In genomic region chr7:74294191-74294998, GRCh38 we compare ENCODE assay signal across 11 cellular contexts. TPM values are rescaled to one million over a fixed set of nuclear protein-coding genes. Genes with fewer than 3 reads are reported as not detected.
DNase-seq lines count a peak whose midpoint lies in the region; ATAC-seq and TF ChIP-seq lines count a peak whose summit lies in the region.
"Had no signal": no experiment of that assay in that cellular context is flagged by ENCODE, and none has a peak within 500 bp of the region (broad histone marks: within the 10 kb centered on the region; RNA-seq: fewer than 3 reads in every experiment).

No MANE protein-coding gene starts in this region.

- H3K4me3 ChIP-seq in dorsolateral prefrontal cortex (peak overlapping the region in 13 of 59 donors; percentile 1 to 34 (median 15)), right lobe of liver (no peak overlapping the region)
- H3K4me3 ChIP-seq: testis had no signal

- H3K4me3 Mint-ChIP-seq in type B pancreatic cell: peak overlapping the region; percentile 71

- H3K36me3 ChIP-seq in right lobe of liver: no peaks in the 10 kb centered on the region

- no peak for TF ChIP-seq CTCF in dorsolateral prefrontal cortex (IDR thresholded peaks at IDR 0.05 in 54 of 56, conservative IDR thresholded peaks at IDR 0.05 in 2 of 56; ENCODE audit: low read depth in 1 of 56, partially characterized antibody in 56 of 56)
- TF ChIP-seq CTCF in right lobe of liver (IDR thresholded peaks at IDR 0.05): no peak
- TF ChIP-seq CTCF in type B pancreatic cell (conservative IDR thresholded peaks at IDR 0.05): no peak

- H3K27me3 ChIP-seq in dorsolateral prefrontal cortex (no peaks in the 10 kb centered on the region), right lobe of liver (no peaks in the 10 kb centered on the region)
- H3K27me3 ChIP-seq: testis had no signal

- WGBS in right lobe of liver (ENCODE audit: insufficient coverage, low coverage, low lambda C conversion rate, missing lambda C conversion rate): 65% methylated on average over 11 of the region's 17 CpGs

- H3K27me3 Mint-ChIP-seq in type B pancreatic cell: no peaks in the 10 kb centered on the region

- H3K9me3 ChIP-seq in right lobe of liver: no peaks in the 10 kb centered on the region
- H3K9me3 ChIP-seq: testis had no signal

- peaks cover 4% of the 10 kb centered on the region for H3K36me3 Mint-ChIP-seq in type B pancreatic cell

- H3K27ac ChIP-seq in dorsolateral prefrontal cortex (peak overlapping the region in 51 of 59 donors; percentile 3 to 95 (median 59)), right lobe of liver (peak overlapping the region in 1 of 3 donors; percentile 48)
- H3K27ac ChIP-seq: testis had no signal

- TF ChIP-seq POLR2A in right lobe of liver (IDR thresholded peaks at IDR 0.05): no peak

- ATAC-seq in right lobe of liver: peak in 3 of 4 donors; percentile 12 to 44 (median 12)
- ATAC-seq in HG02759 (IDR thresholded peaks at IDR 0.05; ENCODE audit: unreplicated experiment): no peak
- ATAC-seq in HG03378 (IDR thresholded peaks at IDR 0.05; ENCODE audit: unreplicated experiment): no peak

- peaks cover 0 to 13% (median 6%) of the 10 kb centered on the region in 4 donors for H3K4me1 ChIP-seq in right lobe of liver

- H3K9me3 Mint-ChIP-seq in type B pancreatic cell: no peaks in the 10 kb centered on the region

- peak overlapping the region; percentile 27 for H3K27ac Mint-ChIP-seq in type B pancreatic cell

- intact Hi-C loops in dorsolateral prefrontal cortex (cut with DNase I) (loop anchor here (5.0 kb wide), 2 partner anchors 33 to 78 kb away; no protein-coding TSS in a partner anchor), right lobe of liver (cut with DNase I) (no loop called here)

- H3K4me1 Mint-ChIP-seq in type B pancreatic cell (ENCODE audit: unreplicated experiment): peaks cover 39% of the 10 kb centered on the region

- peak; percentile 59 for DNase-seq in HuH-7 (ENCODE audit: low spot score)
- no peak for DNase-seq in dorsolateral prefrontal cortex
- no peak for DNase-seq in right lobe of liver
- no peak for DNase-seq in type B pancreatic cell (ENCODE audit: extremely low spot score, unreplicated experiment)
- no peak for DNase-seq in DMS 273 treated with DMSO at 0.1 percent for 48 hours (lab: John Stamatoyannopoulos, UW)
- no peak for DNase-seq in NCI-H146 treated with DMSO at 0.1 percent for 48 hours (lab: John Stamatoyannopoulos, UW; ENCODE audit: unreplicated experiment)
- DNase-seq: activated naive CD4-positive, alpha-beta T cell treated with anti-CD3 and anti-CD28 coated beads, Interleukin-2, amount 50 U/mL, for 16 hours; RPMI8226; testis had no signal

RNA-seq across cellular contexts. Expression of gene CLIP2, which starts 5.2 kb away (rescaled TPM):
- total RNA-seq in dorsolateral prefrontal cortex: 100 to 1,000 TPM; 111 to 263 (median 148) TPM
- 1 to 10 TPM; 2.8 to 6.8 (median 4.2) TPM for total RNA-seq in right lobe of liver
- 45.0 and 48.9 TPM in 2 replicates for total RNA-seq in type B pancreatic cell (ENCODE audit: low replicate concordance)

RNA-seq across cellular contexts. Expression of gene RFC2, which starts 40.2 kb away (rescaled TPM):
- total RNA-seq in dorsolateral prefrontal cortex (10 to 100 TPM; 10.9 to 31.7 (median 19.3) TPM), right lobe of liver (10 to 100 TPM in 5 of 6 experiments, 1 to 10 TPM in 1; 8.0 to 21.3 (median 12.2) TPM), type B pancreatic cell (ENCODE audit: low replicate concordance) (26.5 and 40.9 TPM in 2 replicates)

Comparison
In these comparisons a context has a peak if more than half of its experiments do, and no peak if none do; other contexts are left out.
1. ATAC-seq: peak in right lobe of liver (3 of 4); none in HG02759 (single experiment) and HG03378 (single experiment).
2. intact Hi-C loops: an anchor here in dorsolateral prefrontal cortex (5.0 kb wide); none called in right lobe of liver.